27 cellular contexts compared by ENCODE assay signal in the genomic region with DNA sequence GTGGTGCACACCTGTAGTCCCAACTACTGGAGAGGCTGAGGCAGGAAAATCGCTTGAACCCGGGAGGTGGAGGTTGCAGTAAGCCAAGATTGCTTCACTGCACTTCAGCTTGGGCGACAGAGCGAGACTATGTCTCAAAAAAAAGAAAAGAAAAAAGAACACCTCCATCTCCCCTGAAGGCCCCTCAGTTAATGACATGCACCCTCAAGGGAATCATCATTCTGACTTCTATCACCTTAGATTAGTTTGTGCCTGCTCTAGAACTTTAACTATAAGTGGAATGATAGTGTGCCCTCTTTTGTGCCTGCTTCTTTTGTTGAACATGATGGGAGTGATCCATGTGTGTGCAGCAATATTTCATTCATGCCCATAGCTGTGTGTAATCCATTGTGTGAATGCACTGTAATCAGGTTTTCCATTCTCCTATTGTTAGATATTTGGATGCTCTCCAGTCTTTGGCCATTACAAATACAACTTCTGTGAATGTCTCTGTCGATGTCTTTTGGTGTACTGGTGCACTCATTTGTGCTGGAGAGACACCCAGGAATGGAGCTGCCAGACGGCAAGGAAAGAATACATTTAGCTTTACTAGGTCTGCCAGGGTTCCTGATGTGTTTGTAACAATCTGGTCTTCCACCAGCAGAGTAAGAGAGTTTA. TPM values are rescaled to one million over a fixed set of nuclear protein-coding genes. Genes with fewer than 3 reads are reported as not detected.
DNase-seq lines count a peak whose midpoint lies in the region; ATAC-seq and TF ChIP-seq lines count a peak whose summit lies in the region.
"Had no signal": no experiment of that assay in that cellular context is flagged by ENCODE, and none has a peak within 500 bp of the region (broad histone marks: within the 10 kb centered on the region; RNA-seq: fewer than 3 reads in every experiment).

No MANE protein-coding gene starts in this region.

- no peak overlapping the region for H3K4me3 Mint-ChIP-seq in osteocyte (ENCODE audit: unreplicated experiment)
- H3K4me3 Mint-ChIP-seq: activated CD8-positive, alpha-beta T cell treated with anti-CD3 and anti-CD28 coated beads for 36 hours; T-helper 1 cell treated with Interleukin-12 subunit alpha and Interleukin-12 subunit beta and Interleukin-4 antibody, amounts not matched to agents 30 μg/mL and 1 μg/mL, for 36 hours had no signal

- H3K9ac ChIP-seq in SK-N-MC (ENCODE audit: insufficient read length): no peak overlapping the region

- H3K27ac ChIP-seq in SK-N-MC: peak overlapping the region; percentile 50; the same call in 1 of the 2 replicates
- H3K27ac ChIP-seq: body of pancreas, gastroesophageal sphincter, suprapubic skin, VCaP had no signal

- no peak overlapping the region for H3K4me3 ChIP-seq in SK-N-MC
- H3K4me3 ChIP-seq: body of pancreas, gastroesophageal sphincter, suprapubic skin had no signal

- no peaks in the 10 kb centered on the region for H3K36me3 Mint-ChIP-seq in osteocyte (ENCODE audit: unreplicated experiment)
- H3K36me3 Mint-ChIP-seq: activated naive CD4-positive, alpha-beta T cell treated with anti-CD3 and anti-CD28 coated beads, Interleukin-2, amount 50 U/mL, for 72 hours had no signal

- H3K9me3 ChIP-seq in SK-N-MC (ENCODE audit: low read depth, low read length): no peaks in the 10 kb centered on the region
- H3K9me3 ChIP-seq: body of pancreas, gastroesophageal sphincter, suprapubic skin had no signal

- H3K4me1 Mint-ChIP-seq in osteocyte (ENCODE audit: unreplicated experiment): peaks cover 9% of the 10 kb centered on the region

- no peaks in the 10 kb centered on the region for H3K9me3 Mint-ChIP-seq in osteocyte (ENCODE audit: unreplicated experiment)
- H3K9me3 Mint-ChIP-seq: activated CD8-positive, alpha-beta T cell treated with anti-CD3 and anti-CD28 coated beads for 36 hours; activated naive CD4-positive, alpha-beta T cell treated with anti-CD3 and anti-CD28 coated beads, Interleukin-2, amount 50 U/mL, for 72 hours; T-helper 1 cell treated with Interleukin-12 subunit alpha and Interleukin-12 subunit beta and Interleukin-4 antibody, amounts not matched to agents 30 μg/mL and 1 μg/mL, for 36 hours had no signal

- no peak overlapping the region for H3K27ac Mint-ChIP-seq in osteocyte (ENCODE audit: unreplicated experiment)
- H3K27ac Mint-ChIP-seq: activated CD8-positive, alpha-beta T cell treated with anti-CD3 and anti-CD28 coated beads for 36 hours; activated naive CD4-positive, alpha-beta T cell treated with anti-CD3 and anti-CD28 coated beads, Interleukin-2, amount 50 U/mL, for 72 hours; T-helper 1 cell treated with Interleukin-12 subunit alpha and Interleukin-12 subunit beta and Interleukin-4 antibody, amounts not matched to agents 30 μg/mL and 1 μg/mL, for 36 hours had no signal

- H3K27me3 Mint-ChIP-seq in osteocyte (ENCODE audit: unreplicated experiment): no peaks in the 10 kb centered on the region
- H3K27me3 Mint-ChIP-seq: activated CD8-positive, alpha-beta T cell treated with anti-CD3 and anti-CD28 coated beads for 36 hours had no signal

- ATAC-seq in HG03442 (IDR thresholded peaks at IDR 0.05; ENCODE audit: unreplicated experiment): no peak
- ATAC-seq: activated CD8-positive, alpha-beta T cell treated with anti-CD3 and anti-CD28 coated beads for 36 hours; activated naive CD4-positive, alpha-beta T cell treated with anti-CD3 and anti-CD28 coated beads, Interleukin-2, amount 50 U/mL, for 72 hours; body of pancreas; gastroesophageal sphincter had no signal

- TF ChIP-seq CTCF in osteocyte (IDR thresholded peaks at IDR 0.05): no peak

- no peaks in the 10 kb centered on the region for H3K36me3 ChIP-seq in SK-N-MC (ENCODE audit: insufficient read depth, low read length)
- H3K36me3 ChIP-seq: gastroesophageal sphincter, suprapubic skin had no signal

- peak; percentile 58 for DNase-seq in NCI-H1092 treated with DMSO at 0.1 percent for 48 hours (lab: John Stamatoyannopoulos, UW)
- DNase-seq in NCI-H1092 (lab: John Stamatoyannopoulos, UW): no peak
- no peak for DNase-seq in SK-N-MC (ENCODE audit: low read depth, low spot score)
- peak; percentile 75 for DNase-seq in inferior parietal cortex (ENCODE audit: extremely low spot score)
- no peak for DNase-seq in NCI-H1694 treated with DMSO at 0.1 percent for 48 hours (lab: John Stamatoyannopoulos, UW)
- no peak for DNase-seq in osteocyte (ENCODE audit: extremely low spot score, unreplicated experiment)
- DNase-seq in kidney tubule cell (ENCODE audit: low spot score): no peak
- DNase-seq: activated CD8-positive, alpha-beta T cell treated with anti-CD3 and anti-CD28 coated beads for 36 hours; activated T-cell treated with anti-CD3 and anti-CD28 coated beads, Interleukin-2, amount 50 U/mL, for 48 hours; body of pancreas; C1 segment of cervical spinal cord; NCI-H2029; NCI-H524 treated with DMSO at 0.1 percent for 48 hours; OCI-M1; SHP77 treated with DMSO at 0.1 percent for 48 hours; small intestine; stimulated activated CD4-positive, alpha-beta T cell treated with anti-CD3 and anti-CD28 coated beads, Interleukin-4, amount 100 ng/mL, for 24 hours had no signal

RNA-seq across cellular contexts. Expression of gene VPREB3, which starts 0.9 kb away (rescaled TPM):
- total RNA-seq in osteocyte: not detected in 2 replicates
- total RNA-seq: A172; activated CD8-positive, alpha-beta T cell treated with anti-CD3 and anti-CD28 coated beads for 36 hours; body of pancreas; epithelial cell of proximal tubule; suprapubic skin had no signal

RNA-seq across cellular contexts. Expression of gene ZNF70, which starts 4.2 kb away (rescaled TPM):
- total RNA-seq in osteocyte: 12.5 TPM in 2 replicates

RNA-seq across cellular contexts. Expression of gene C22orf15, which starts 7.7 kb away (rescaled TPM):
- total RNA-seq in osteocyte: not detected in 2 replicates
- total RNA-seq: body of pancreas, myocyte, posterior vena cava, suprapubic skin had no signal

RNA-seq across cellular contexts. Expression of gene CHCHD10, which starts 12.7 kb away (rescaled TPM):
- 30.6 and 34.0 TPM in 2 replicates for total RNA-seq in osteocyte

RNA-seq across cellular contexts. Expression of gene MMP11, which starts 17.5 kb away (rescaled TPM):
- total RNA-seq in osteocyte: 72.5 and 76.5 TPM in 2 replicates

Comparison
In these comparisons a context has a peak if more than half of its experiments do, and no peak if none do; other contexts are left out.
1. DNase-seq: peak in NCI-H1092 treated with DMSO at 0.1 percent for 48 hours (single experiment) and inferior parietal cortex (single experiment); none in NCI-H1092 (single experiment), SK-N-MC (single experiment), NCI-H1694 treated with DMSO at 0.1 percent for 48 hours (single experiment), osteocyte (single experiment) and kidney tubule cell (single experiment).